ENCODE assay signal across 1 cellular context in genomic region chr1:180233191-180234011, GRCh38.
TF ChIP-seq lines count a peak whose summit lies in the region.

No MANE protein-coding gene starts in this region.

TF ChIP-seq in WTC11, 78 proteins besides CTCF, POLR2A, EP300 and RAD21 (continued from another document):
- TF ChIP-seq, protein P1, sequence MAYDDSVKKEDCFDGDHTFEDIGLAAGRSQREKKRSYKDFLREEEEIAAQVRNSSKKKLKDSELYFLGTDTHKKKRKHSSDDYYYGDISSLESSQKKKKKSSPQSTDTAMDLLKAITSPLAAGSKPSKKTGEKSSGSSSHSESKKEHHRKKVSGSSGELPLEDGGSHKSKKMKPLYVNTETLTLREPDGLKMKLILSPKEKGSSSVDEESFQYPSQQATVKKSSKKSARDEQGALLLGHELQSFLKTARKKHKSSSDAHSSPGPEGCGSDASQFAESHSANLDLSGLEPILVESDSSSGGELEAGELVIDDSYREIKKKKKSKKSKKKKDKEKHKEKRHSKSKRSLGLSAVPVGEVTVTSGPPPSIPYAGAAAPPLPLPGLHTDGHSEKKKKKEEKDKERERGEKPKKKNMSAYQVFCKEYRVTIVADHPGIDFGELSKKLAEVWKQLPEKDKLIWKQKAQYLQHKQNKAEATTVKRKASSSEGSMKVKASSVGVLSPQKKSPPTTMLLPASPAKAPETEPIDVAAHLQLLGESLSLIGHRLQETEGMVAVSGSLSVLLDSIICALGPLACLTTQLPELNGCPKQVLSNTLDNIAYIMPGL (CRISPR knock-in tag; IDR thresholded peaks at IDR 0.05), result 0 out of 2 replicates have a peak, but pooled peaks have one; percentile 28
- TF ChIP-seq, protein P2, sequence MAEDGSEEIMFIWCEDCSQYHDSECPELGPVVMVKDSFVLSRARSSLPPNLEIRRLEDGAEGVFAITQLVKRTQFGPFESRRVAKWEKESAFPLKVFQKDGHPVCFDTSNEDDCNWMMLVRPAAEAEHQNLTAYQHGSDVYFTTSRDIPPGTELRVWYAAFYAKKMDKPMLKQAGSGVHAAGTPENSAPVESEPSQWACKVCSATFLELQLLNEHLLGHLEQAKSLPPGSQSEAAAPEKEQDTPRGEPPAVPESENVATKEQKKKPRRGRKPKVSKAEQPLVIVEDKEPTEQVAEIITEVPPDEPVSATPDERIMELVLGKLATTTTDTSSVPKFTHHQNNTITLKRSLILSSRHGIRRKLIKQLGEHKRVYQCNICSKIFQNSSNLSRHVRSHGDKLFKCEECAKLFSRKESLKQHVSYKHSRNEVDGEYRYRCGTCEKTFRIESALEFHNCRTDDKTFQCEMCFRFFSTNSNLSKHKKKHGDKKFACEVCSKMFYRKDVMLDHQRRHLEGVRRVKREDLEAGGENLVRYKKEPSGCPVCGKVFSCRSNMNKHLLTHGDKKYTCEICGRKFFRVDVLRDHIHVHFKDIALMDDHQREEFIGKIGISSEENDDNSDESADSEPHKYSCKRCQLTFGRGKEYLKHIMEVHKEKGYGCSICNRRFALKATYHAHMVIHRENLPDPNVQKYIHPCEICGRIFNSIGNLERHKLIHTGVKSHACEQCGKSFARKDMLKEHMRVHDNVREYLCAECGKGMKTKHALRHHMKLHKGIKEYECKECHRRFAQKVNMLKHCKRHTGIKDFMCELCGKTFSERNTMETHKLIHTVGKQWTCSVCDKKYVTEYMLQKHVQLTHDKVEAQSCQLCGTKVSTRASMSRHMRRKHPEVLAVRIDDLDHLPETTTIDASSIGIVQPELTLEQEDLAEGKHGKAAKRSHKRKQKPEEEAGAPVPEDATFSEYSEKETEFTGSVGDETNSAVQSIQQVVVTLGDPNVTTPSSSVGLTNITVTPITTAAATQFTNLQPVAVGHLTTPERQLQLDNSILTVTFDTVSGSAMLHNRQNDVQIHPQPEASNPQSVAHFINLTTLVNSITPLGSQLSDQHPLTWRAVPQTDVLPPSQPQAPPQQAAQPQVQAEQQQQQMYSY (CRISPR knock-in tag; IDR thresholded peaks at IDR 0.05), result peak; percentile 77
